Comparison of ENCODE assay signal across 18 cellular contexts in the genomic region with DNA sequence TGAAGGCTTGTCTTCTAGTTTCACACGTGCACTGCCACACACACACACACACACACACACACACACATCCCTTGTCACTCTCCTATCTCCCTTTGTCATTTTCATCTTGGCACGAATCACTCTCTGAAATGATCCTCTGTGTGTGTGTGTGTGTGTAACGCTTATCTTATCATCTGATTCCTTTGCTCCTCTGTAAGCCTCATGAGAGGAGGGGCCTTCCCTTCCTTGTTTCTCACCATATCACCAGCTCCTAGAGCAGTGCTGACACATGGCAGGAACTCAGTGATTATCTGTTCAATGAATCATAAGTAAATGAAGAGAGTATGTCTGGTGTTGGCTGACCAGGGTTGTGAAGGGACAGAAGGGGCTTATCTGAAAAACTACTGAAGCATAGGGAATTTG. TPM values are rescaled to one million over a fixed set of nuclear protein-coding genes. Genes with fewer than 3 reads are reported as not detected.
A peak's percentile ranks its signal among the peaks of the same experiment; 100 is the strongest.
DNase-seq lines count a peak whose midpoint lies in the region; FAIRE-seq and TF ChIP-seq lines count a peak whose summit lies in the region.
"Had no signal": no experiment of that assay in that cellular context is flagged by ENCODE, and none has a peak within 500 bp of the region (broad histone marks: within the 10 kb centered on the region; RNA-seq: fewer than 3 reads in every experiment).

No MANE protein-coding gene starts in this region.

- H3K9me2 ChIP-seq in neural cell (ENCODE audit: insufficient read depth, low read length) = no peaks in the 10 kb centered on the region

- no peaks in the 10 kb centered on the region for H3K4me1 Mint-ChIP-seq in activated T-helper 2 cell treated with anti-CD3 and anti-CD28 coated beads, Interferon-gamma antibody, Interleukin-2, Interleukin-4, amounts not matched to agents 10 μg/mL and 5 μg/mL and 100 μg/mL, durations not matched to agents 14 hours and 24 hours and 36 hours (ENCODE audit: low read depth)
- H3K4me1 Mint-ChIP-seq: CD4-positive, CD25-positive, alpha-beta regulatory T cell; nephron had no signal

- H3K36me3 ChIP-seq in endothelial cell of umbilical vein (ENCODE audit: control insufficient read depth in 2 of 2, extremely low read depth in 1 of 2, insufficient read depth in 2 of 2, low read length in 2 of 2) (no peaks in the 10 kb centered on the region), neural cell (ENCODE audit: insufficient read depth, low read length) (no peaks in the 10 kb centered on the region), vagina (no peaks in the 10 kb centered on the region), A673 (ENCODE audit: insufficient read depth, low read length, poor library complexity, severe bottlenecking) (no peaks in the 10 kb centered on the region), tibial artery (no peaks in the 10 kb centered on the region)
- H3K36me3 ChIP-seq: ascending aorta had no signal

- POLR2A ChIA-PET in endothelial cell of umbilical vein (lab: Charles Lee) = no interaction called here
- POLR2A ChIA-PET in A673 (lab: Charles Lee; ENCODE audit: low non-redundant PET) = no interaction called here

- H3K9me3 Mint-ChIP-seq in activated T-helper 2 cell treated with anti-CD3 and anti-CD28 coated beads, Interferon-gamma antibody, Interleukin-2, Interleukin-4, amounts not matched to agents 10 μg/mL and 5 μg/mL and 100 μg/mL, durations not matched to agents 14 hours and 24 hours and 36 hours = no peaks in the 10 kb centered on the region
- H3K9me3 Mint-ChIP-seq: activated T-cell treated with anti-CD3 and anti-CD28 coated beads, Interleukin-2, amount 50 U/mL, for 72 hours; nephron had no signal

- dilution Hi-C loops in endothelial cell of umbilical vein (cut with MboI; ENCODE audit: extremely low pct_ligation_motif_present, low sequenced_read_pairs) = no loop called here

- CTCF ChIA-PET in endothelial cell of umbilical vein (lab: Charles Lee) = interaction anchor here (1.2 kb wide), 1 partner anchor 27 kb away, joined by 3 read pairs; no protein-coding TSS in a partner anchor
- CTCF ChIA-PET in A673 (lab: Charles Lee) = no interaction called here

- TF ChIP-seq EP300 in neural cell (conservative IDR thresholded peaks at IDR 0.05; ENCODE audit: poor library complexity, severe bottlenecking) = peak; percentile 93

- no peak for TF ChIP-seq RAD21 in neural cell (conservative IDR thresholded peaks at IDR 0.05)

- TF ChIP-seq POLR2A in endothelial cell of umbilical vein (IDR thresholded peaks at IDR 0.05; ENCODE audit: low read depth, low read length) (no peak), vagina (IDR thresholded peaks at IDR 0.05) (no peak)

- H3K27me3 ChIP-seq in endothelial cell of umbilical vein (ENCODE audit: control insufficient read depth in 2 of 2, insufficient read depth in 2 of 2, low read length in 2 of 2) (peaks cover 0 to 3% of the 10 kb centered on the region in 2 experiments), neural cell (ENCODE audit: insufficient read depth, low read depth, low read length) (no peaks in the 10 kb centered on the region), vagina (no peaks in the 10 kb centered on the region), A673 (replicated peaks; ENCODE audit: insufficient read depth, low read depth, low read length, poor library complexity) (peaks cover 96% of the 10 kb centered on the region), tibial artery (no peaks in the 10 kb centered on the region)
- H3K27me3 ChIP-seq: ascending aorta had no signal

- H2AFZ ChIP-seq in endothelial cell of umbilical vein (ENCODE audit: low read depth, low read length) (no peak overlapping the region), neural cell (ENCODE audit: low read depth, low read length) (no peak overlapping the region)

- H3K9me3 ChIP-seq in endothelial cell of umbilical vein (replicated peaks; ENCODE audit: control insufficient read depth, insufficient read depth, low read length) = no peaks in the 10 kb centered on the region
- no peaks in the 10 kb centered on the region for H3K9me3 ChIP-seq in neural cell (ENCODE audit: low read length)
- H3K9me3 ChIP-seq in vagina = no peaks in the 10 kb centered on the region
- H3K9me3 ChIP-seq in A673 (ENCODE audit: low read depth, low read length, poor library complexity, severe bottlenecking) = no peaks in the 10 kb centered on the region
- no peaks in the 10 kb centered on the region for H3K9me3 ChIP-seq in tibial artery
- H3K9me3 ChIP-seq: ascending aorta had no signal

- intact Hi-C loops in endothelial cell of umbilical vein (cut with micrococcal nuclease) (no loop called here), vagina (cut with DNase I) (no loop called here), A673 (cut with micrococcal nuclease; ENCODE audit: unreplicated experiment) (no loop called here), tibial artery (cut with DNase I; ENCODE audit: low total_unique reads) (no loop called here)
- intact Hi-C loops in activated T-helper 2 cell treated with anti-CD3 and anti-CD28 coated beads, Interferon-gamma antibody, Interleukin-2, Interleukin-4, amounts not matched to agents 10 μg/mL and 5 μg/mL and 100 μg/mL, durations not matched to agents 14 hours and 24 hours and 36 hours (cut with micrococcal nuclease) = no loop called here

- DNase-seq in ELR (ENCODE audit: low read depth) (peak; percentile 82), OCI-M1 (lab: John Stamatoyannopoulos, UW) (peak; percentile 69), endothelial cell of umbilical vein (ENCODE audit: low read depth, low spot score) (peak; percentile 23), vagina (ENCODE audit: extremely low spot score in 2 of 2) (no peak), A673 (ENCODE audit: low spot score) (no peak), tibial artery (no peak)
- no peak for DNase-seq in activated T-helper 2 cell treated with anti-CD3 and anti-CD28 coated beads, Interferon-gamma antibody, Interleukin-2, Interleukin-4, amounts not matched to agents 10 μg/mL and 5 μg/mL and 100 μg/mL, durations not matched to agents 14 hours and 24 hours and 36 hours (ENCODE audit: low spot score)
- DNase-seq: activated CD4-positive, alpha-beta T cell treated with anti-CD3 and anti-CD28 coated beads for 4 hours; activated T-cell treated with anti-CD3 and anti-CD28 coated beads, Interleukin-2, amount 50 U/mL, for 72 hours; CD4-positive, CD25-positive, alpha-beta regulatory T cell; GDM1; MM.1S; NCI-H2107; T-helper 1 cell had no signal

- no peak overlapping the region for H3K27ac ChIP-seq in endothelial cell of umbilical vein (ENCODE audit: insufficient read depth, low read depth, low read length)
- H3K27ac ChIP-seq in neural cell (ENCODE audit: low read length) = peak overlapping the region; percentile 84
- no peak overlapping the region for H3K27ac ChIP-seq in vagina
- no peak overlapping the region for H3K27ac ChIP-seq in A673 (ENCODE audit: low read depth, low read length, poor library complexity, severe bottlenecking)
- H3K27ac ChIP-seq in tibial artery = no peak overlapping the region
- H3K27ac ChIP-seq: ascending aorta, skin epidermis had no signal

- no peaks in the 10 kb centered on the region for H4K20me1 ChIP-seq in endothelial cell of umbilical vein (replicated peaks; ENCODE audit: control insufficient read depth, extremely low read depth, insufficient read depth, low read length)
- no peaks in the 10 kb centered on the region for H4K20me1 ChIP-seq in neural cell (ENCODE audit: insufficient read depth)

- H3K27ac Mint-ChIP-seq in activated T-helper 2 cell treated with anti-CD3 and anti-CD28 coated beads, Interferon-gamma antibody, Interleukin-2, Interleukin-4, amounts not matched to agents 10 μg/mL and 5 μg/mL and 100 μg/mL, durations not matched to agents 14 hours and 24 hours and 36 hours = no peak overlapping the region
- H3K27ac Mint-ChIP-seq: activated T-cell treated with anti-CD3 and anti-CD28 coated beads, Interleukin-2, amount 50 U/mL, for 72 hours; CD4-positive, CD25-positive, alpha-beta regulatory T cell; nephron had no signal

- H3K4me1 ChIP-seq in endothelial cell of umbilical vein (ENCODE audit: control insufficient read depth, extremely low read depth, insufficient read depth, low read length) (peaks cover 6% of the 10 kb centered on the region), vagina (no peaks in the 10 kb centered on the region), A673 (ENCODE audit: insufficient read depth, low read length, poor library complexity, severe bottlenecking) (no peaks in the 10 kb centered on the region), tibial artery (peaks cover 0 to 7% (median 0%) of the 10 kb centered on the region in 4 donors)
- H3K4me1 ChIP-seq: ascending aorta had no signal

- H3K9me1 ChIP-seq in endothelial cell of umbilical vein (replicated peaks; ENCODE audit: control insufficient read depth, extremely low read depth, insufficient read depth, low read length) = no peaks in the 10 kb centered on the region

- no peaks in the 10 kb centered on the region for H3K79me2 ChIP-seq in endothelial cell of umbilical vein (ENCODE audit: control insufficient read depth, insufficient read depth, low read length)
- no peaks in the 10 kb centered on the region for H3K79me2 ChIP-seq in neural cell (replicated peaks; ENCODE audit: insufficient read depth, low read length)

- H3F3A ChIP-seq in neural cell (ENCODE audit: insufficient read depth, low read length, poor library complexity, severe bottlenecking) = no peaks in the 10 kb centered on the region

- no TSS peak for BruUV-seq in endothelial cell of umbilical vein (replicated peaks; lab: Mats Ljungman, UMichigan)
- no TSS peak for BruUV-seq in A673 (replicated peaks; lab: Mats Ljungman, UMichigan)

- H3K4me3 ChIP-seq in endothelial cell of umbilical vein (replicated peaks in 1 of 3; ENCODE audit: insufficient read depth in 1 of 3, low read depth in 1 of 3, low read length in 3 of 3) (no peak overlapping the region), neural cell (ENCODE audit: low read length) (peak overlapping the region; percentile 26), vagina (no peak overlapping the region), A673 (ENCODE audit: low read depth, low read length, poor library complexity, severe bottlenecking) (no peak overlapping the region), tibial artery (no peak overlapping the region)
- H3K4me3 ChIP-seq: ascending aorta, skin epidermis had no signal

- TF ChIP-seq CTCF in endothelial cell of umbilical vein (IDR thresholded peaks at IDR 0.05; ENCODE audit: extremely low read depth in 1 of 2, insufficient read depth in 1 of 2, low read depth in 1 of 2, low read length in 2 of 2) (no peak), neural cell (IDR thresholded peaks at IDR 0.05; ENCODE audit: poor library complexity, severe bottlenecking) (no peak), vagina (IDR thresholded peaks at IDR 0.05) (no peak), A673 (conservative IDR thresholded peaks at IDR 0.05; ENCODE audit: low read depth, low read length) (no peak), tibial artery (IDR thresholded peaks at IDR 0.05) (no peak)

- H3K9ac ChIP-seq in endothelial cell of umbilical vein (replicated peaks; ENCODE audit: extremely low read depth, insufficient read depth, low read length) (no peak overlapping the region), neural cell (ENCODE audit: low read length) (peak overlapping the region; percentile 27)

- H3K36me3 Mint-ChIP-seq in activated T-helper 2 cell treated with anti-CD3 and anti-CD28 coated beads, Interferon-gamma antibody, Interleukin-2, Interleukin-4, amounts not matched to agents 10 μg/mL and 5 μg/mL and 100 μg/mL, durations not matched to agents 14 hours and 24 hours and 36 hours (ENCODE audit: low read depth) = no peaks in the 10 kb centered on the region
- H3K36me3 Mint-ChIP-seq: CD4-positive, CD25-positive, alpha-beta regulatory T cell had no signal

- FAIRE-seq in endothelial cell of umbilical vein (lab: Jason Lieb, UNC) = peak; percentile 67

- H3K4me3 Mint-ChIP-seq in activated T-helper 2 cell treated with anti-CD3 and anti-CD28 coated beads, Interferon-gamma antibody, Interleukin-2, Interleukin-4, amounts not matched to agents 10 μg/mL and 5 μg/mL and 100 μg/mL, durations not matched to agents 14 hours and 24 hours and 36 hours (ENCODE audit: low read depth) = no peak overlapping the region
- H3K4me3 Mint-ChIP-seq: activated T-cell treated with anti-CD3 and anti-CD28 coated beads, Interleukin-2, amount 50 U/mL, for 72 hours; CD4-positive, CD25-positive, alpha-beta regulatory T cell; nephron had no signal

- H3K4me2 ChIP-seq in endothelial cell of umbilical vein (ENCODE audit: insufficient read depth, low read length) = no peak overlapping the region
- H3K4me2 ChIP-seq in neural cell (ENCODE audit: low read length) = no peak overlapping the region

- H3K27me3 Mint-ChIP-seq in activated T-helper 2 cell treated with anti-CD3 and anti-CD28 coated beads, Interferon-gamma antibody, Interleukin-2, Interleukin-4, amounts not matched to agents 10 μg/mL and 5 μg/mL and 100 μg/mL, durations not matched to agents 14 hours and 24 hours and 36 hours (ENCODE audit: low read depth) = no peaks in the 10 kb centered on the region

RNA-seq across cellular contexts. Expression of gene PDE4D, which starts 53.3 kb away (rescaled TPM):
- total RNA-seq in endothelial cell of umbilical vein (34.5 and 41.1 TPM in 2 replicates), vagina (86.9 TPM), A673 (2021) (5.2 and 6.5 TPM in 2 replicates)
- polyA plus RNA-seq in endothelial cell of umbilical vein (46.0 and 51.2 TPM in 2 replicates), neural cell (35.9 and 42.8 TPM in 2 replicates)
- polyA plus RNA-seq in endothelial cell of umbilical vein (2011; cell fraction: cytosol; rRNA removed) = 19.4 and 20.1 TPM in 2 replicates
- polyA plus RNA-seq in endothelial cell of umbilical vein (2011; cell fraction: nucleus; rRNA removed) = 92.5 and 103 TPM in 2 replicates
- 8.8 and 13.2 TPM in 2 replicates for polyA plus RNA-seq in endothelial cell of umbilical vein (2012)
- polyA minus RNA-seq in endothelial cell of umbilical vein (254 and 271 TPM in 2 replicates), neural cell (166 and 186 TPM in 2 replicates)
- polyA minus RNA-seq in endothelial cell of umbilical vein (2011; cell fraction: cytosol; rRNA and poly(A)+ RNA removed) = 94.4 TPM
- 377 and 528 TPM in 2 replicates for polyA minus RNA-seq in endothelial cell of umbilical vein (2011; cell fraction: nucleus; rRNA and poly(A)+ RNA removed)
- 102 and 106 TPM in 2 replicates for total RNA-seq in activated T-helper 2 cell treated with anti-CD3 and anti-CD28 coated beads, Interferon-gamma antibody, Interleukin-2, Interleukin-4, amounts not matched to agents 10 μg/mL and 5 μg/mL and 100 μg/mL, durations not matched to agents 14 hours and 24 hours and 36 hours

Comparison
In these comparisons a context has a peak if more than half of its experiments do, and no peak if none do; other contexts are left out.
1. DNase-seq: peak in ELR (single experiment), OCI-M1 (single experiment) and endothelial cell of umbilical vein (single experiment); none in activated T-helper 2 cell treated with anti-CD3 and anti-CD28 coated beads, Interferon-gamma antibody, Interleukin-2, Interleukin-4, amounts not matched to agents 10 μg/mL and 5 μg/mL and 100 μg/mL, durations not matched to agents 14 hours and 24 hours and 36 hours (single experiment), vagina (0 of 2), A673 (single experiment) and tibial artery (0 of 2).